Comparison of ENCODE assay signal across 8 cellular contexts in the genomic region with DNA sequence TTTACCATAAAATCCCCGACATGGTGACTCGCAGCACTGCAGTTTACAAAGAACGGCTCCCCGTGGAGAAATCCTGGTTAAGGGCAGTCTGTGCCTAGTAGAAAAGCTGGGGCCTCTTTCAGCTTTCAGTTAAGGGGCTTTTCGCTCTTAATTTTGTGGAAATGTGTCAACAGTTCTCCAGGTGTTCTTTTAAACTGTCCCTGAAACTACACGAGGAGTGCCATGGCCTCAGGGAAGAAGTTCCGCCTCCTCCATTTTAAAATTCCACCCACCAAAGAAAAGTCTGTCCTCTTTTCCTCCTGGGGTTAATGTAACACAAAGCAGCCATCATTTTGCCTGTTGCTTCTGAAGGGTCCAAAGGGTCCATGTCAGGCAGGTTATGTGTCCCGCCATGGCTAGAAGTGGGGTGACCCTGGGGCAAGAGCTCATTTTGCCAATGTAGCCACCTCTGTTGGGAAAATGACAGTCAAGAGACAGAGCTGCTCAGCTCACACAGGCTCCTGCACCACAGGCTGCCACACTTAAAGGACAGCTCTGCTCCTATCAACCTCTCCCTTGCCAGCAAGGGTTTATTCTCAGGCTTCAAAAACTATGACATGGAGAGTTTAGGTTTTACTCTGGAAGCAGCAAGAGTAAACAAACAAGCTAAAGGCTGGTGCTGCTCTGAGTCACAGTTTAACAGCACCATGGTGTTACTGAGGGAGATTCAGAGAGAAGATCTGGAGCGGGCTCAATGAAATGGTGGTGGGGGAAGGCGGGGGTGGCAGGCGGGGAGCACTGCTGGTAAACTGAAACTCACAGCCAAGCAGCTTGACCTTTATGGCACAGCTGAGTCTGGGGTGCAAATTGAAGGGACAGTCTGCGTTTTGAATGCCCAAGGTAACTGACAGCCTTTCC. TPM values are rescaled to one million over a fixed set of nuclear protein-coding genes. Genes with fewer than 3 reads are reported as not detected.
DNase-seq lines count a peak whose midpoint lies in the region; ATAC-seq and TF ChIP-seq lines count a peak whose summit lies in the region.

No MANE protein-coding gene starts in this region.

- peak overlapping the region; percentile 67 for H3K9ac ChIP-seq in muscle layer of colon (ENCODE audit: low read length)

- H3K4me1 Mint-ChIP-seq in CD4-positive, alpha-beta T cell (ENCODE audit: low read depth): peaks cover 44% of the 10 kb centered on the region
- peaks cover 87% of the 10 kb centered on the region for H3K4me1 Mint-ChIP-seq in brain

- H3K9me3 Mint-ChIP-seq in CD4-positive, alpha-beta T cell: no peaks in the 10 kb centered on the region
- peaks cover 0 to 3% (median 0%) of the 10 kb centered on the region in 5 experiments for H3K9me3 Mint-ChIP-seq in brain

- in situ Hi-C loops in KBM-7 (cut with MboI; ENCODE audit: low pct_unique_long_range_greater_than_20kb, low sequenced_read_pairs): no loop called here

- intact Hi-C loops in CD4-positive, alpha-beta T cell (cut with DNase I, micrococcal nuclease): loop anchor here in 1 of 2 experiments (10.0 kb wide), 1 partner anchor 403 kb away; no protein-coding TSS in a partner anchor
- intact Hi-C loops in posterior vena cava (cut with DNase I): loop anchor here (5.0 to 10.0 kb wide), 2 partner anchors 90 to 93 kb away; no protein-coding TSS in a partner anchor
- intact Hi-C loops in lower leg skin (cut with DNase I; ENCODE audit: low total_unique reads): loop anchor here (10.0 kb wide), 1 partner anchor 87 kb away; no protein-coding TSS in a partner anchor

- H3K4me3 ChIP-seq in muscle layer of colon (ENCODE audit: low read depth in 1 of 2, low read length in 2 of 2) (peak overlapping the region; percentile 7 to 72), lower leg skin (ENCODE audit: low read depth, poor library complexity, severe bottlenecking) (no peak overlapping the region)

- peaks cover 28% of the 10 kb centered on the region for H3K4me1 ChIP-seq in muscle layer of colon (ENCODE audit: insufficient read depth, low read length)

- CTCF ChIA-PET in CD4-positive, alpha-beta T cell (lab: Charles Lee): interaction anchor here (1.1 to 2.3 kb wide), 2 partner anchors 14 to 96 kb away, joined by 4 to 7 read pairs; no protein-coding TSS in a partner anchor

- no peaks in the 10 kb centered on the region for H3K27me3 Mint-ChIP-seq in CD4-positive, alpha-beta T cell
- H3K27me3 Mint-ChIP-seq in brain: peaks cover 6% of the 10 kb centered on the region

- ATAC-seq in CD4-positive, alpha-beta T cell (ENCODE audit: poor library complexity): no peak

- no peaks in the 10 kb centered on the region for H3K27me3 ChIP-seq in CD4-positive, alpha-beta T cell (ENCODE audit: control insufficient read depth, insufficient read depth, low read length)
- no peaks in the 10 kb centered on the region for H3K27me3 ChIP-seq in muscle layer of colon (ENCODE audit: control insufficient read depth in 1 of 2, insufficient read depth in 2 of 2, low read length in 2 of 2)

- no peak overlapping the region for H3K27ac ChIP-seq in CD4-positive, alpha-beta T cell (ENCODE audit: low read depth, low read length)
- peak overlapping the region; percentile 96 for H3K27ac ChIP-seq in muscle layer of colon (ENCODE audit: low read depth, low read length)

- H3K36me3 Mint-ChIP-seq in CD4-positive, alpha-beta T cell (ENCODE audit: low read depth): no peaks in the 10 kb centered on the region
- no peaks in the 10 kb centered on the region for H3K36me3 Mint-ChIP-seq in brain

- H3K36me3 ChIP-seq in muscle layer of colon (ENCODE audit: insufficient read depth, low read length): peaks cover 3% of the 10 kb centered on the region

- TF ChIP-seq CTCF in CD4-positive, alpha-beta T cell (IDR thresholded peaks at IDR 0.05): no peak
- TF ChIP-seq CTCF in brain (conservative IDR thresholded peaks at IDR 0.05) (no peak), lower leg skin (IDR thresholded peaks at IDR 0.05) (no peak)

- peak overlapping the region; percentile 73 for H3K4me3 Mint-ChIP-seq in CD4-positive, alpha-beta T cell
- peak overlapping the region; percentile 87 to 92 (median 90) for H3K4me3 Mint-ChIP-seq in brain

- no peaks in the 10 kb centered on the region for H3K9me3 ChIP-seq in CD4-positive, alpha-beta T cell (ENCODE audit: control insufficient read depth, low read length)
- H3K9me3 ChIP-seq in muscle layer of colon (ENCODE audit: low read length): no peaks in the 10 kb centered on the region

- POLR2A ChIA-PET in CD4-positive, alpha-beta T cell (lab: Charles Lee): interaction anchor here (0.6 kb wide), 1 partner anchor 86 kb away, joined by 3 read pairs; a partner anchor contains a TSS

- no peak for TF ChIP-seq POLR2A in lower leg skin (IDR thresholded peaks at IDR 0.05)

- 38 to 45% methylated on average over 12 of the region's 12 CpGs for whole genome bisulfite sequencing in lower leg skin, 2 donors

- H3K27ac Mint-ChIP-seq in CD4-positive, alpha-beta T cell: peak overlapping the region; percentile 63
- peak overlapping the region; percentile 93 to 98 (median 97) for H3K27ac Mint-ChIP-seq in brain

- DNase-seq in CD4-positive, alpha-beta T cell: no peak
- DNase-seq in LHCN-M2 (ENCODE audit: low read depth): peak; percentile 35
- DNase-seq in KBM-7: no peak
- no peak for DNase-seq in posterior vena cava (ENCODE audit: low spot score)
- no peak for DNase-seq in dermis blood vessel endothelial cell
- no peak for DNase-seq in lower leg skin (ENCODE audit: low spot score in 2 of 2)

RNA-seq across cellular contexts. Expression of a gene that starts 3.2 kb away (rescaled TPM):
- 10 to 100 TPM; 19.9 to 20.5 TPM for total RNA-seq in CD4-positive, alpha-beta T cell
- total RNA-seq in LHCN-M2 (2014; rRNA removed) (0.83 and 1.4 TPM in 2 replicates), posterior vena cava (1 to 10 TPM; 2.5 to 2.6 TPM), dermis blood vessel endothelial cell (0.09 and 0.17 TPM in 2 replicates), lower leg skin (10 to 100 TPM in 3 of 4 donors, 1 to 10 TPM in 1; 8.7 to 15.0 (median 10.5) TPM)
- polyA plus RNA-seq in LHCN-M2 (2012): 1.5 TPM
- polyA plus RNA-seq in brain (ENCODE audit: insufficient read depth, low read depth, low replicate concordance): 37.3 TPM
